ENCODE assay signal across 25 cellular contexts in the genomic region with DNA sequence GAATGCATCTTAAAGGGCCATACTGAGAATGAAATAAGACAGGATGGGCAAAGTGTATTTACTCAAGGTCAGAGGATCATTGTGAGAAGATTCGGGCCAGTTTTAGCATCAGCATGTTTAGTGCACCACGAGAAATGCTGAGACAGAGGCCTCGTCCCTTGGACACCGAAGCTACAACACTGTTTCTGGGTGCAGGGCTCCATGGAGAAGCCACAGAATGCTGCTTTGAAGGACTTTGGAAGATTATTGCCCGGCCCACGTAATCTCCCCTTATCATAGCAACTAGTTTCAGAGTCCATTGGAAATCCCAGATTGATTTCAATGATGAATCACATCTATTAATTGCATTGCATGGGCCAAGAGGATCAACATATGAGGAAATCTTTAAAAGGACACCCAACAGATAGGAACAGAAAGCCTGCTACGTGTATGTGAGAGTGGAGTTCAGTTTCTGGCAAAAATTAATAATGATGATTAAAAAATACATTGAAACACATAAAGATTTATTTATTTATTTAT.
"Had no signal": no experiment of that assay in that cellular context is flagged by ENCODE, and none has a peak within 500 bp of the region (broad histone marks: within the 10 kb centered on the region; RNA-seq: fewer than 3 reads in every experiment).

No MANE protein-coding gene starts in this region.

- H3K27me3 ChIP-seq: stomach, suprapubic skin, testis, thyroid gland, tibial nerve, transverse colon, upper lobe of left lung, upper lobe of right lung, uterus, vagina had no signal

- H3K4me3 ChIP-seq: stomach, suprapubic skin, testis, thoracic aorta, thyroid gland, tibial artery, tibial nerve, transverse colon, upper lobe of left lung, upper lobe of right lung, uterus, vagina had no signal

- H3K4me1 ChIP-seq: stomach, suprapubic skin, testis, thyroid gland, tibial artery, tibial nerve, transverse colon, uterus, vagina had no signal

- H3K36me3 ChIP-seq: stomach, suprapubic skin, thoracic aorta, thyroid gland, tibial artery, tibial nerve, transverse colon, upper lobe of left lung, upper lobe of right lung, uterus, vagina had no signal

- H3K27ac ChIP-seq: stomach, suprapubic skin, testis, thoracic aorta, thyroid gland, tibial artery, tibial nerve, transverse colon, upper lobe of left lung, upper lobe of right lung, uterus, vagina had no signal

- FAIRE-seq: urothelium cell line had no signal

- H3K9me3 ChIP-seq: stomach, suprapubic skin, testis, thoracic aorta, thyroid gland, tibial artery, tibial nerve, transverse colon, upper lobe of left lung, upper lobe of right lung, uterus, vagina had no signal

- DNase-seq: stimulated activated CD4-positive, alpha-beta T cell treated with anti-CD3 and anti-CD28 coated beads, Interleukin-2, amount 100 ng/mL, for 48 hours; stimulated activated CD4-positive, alpha-beta T cell treated with anti-CD3 and anti-CD28 coated beads, Interleukin-4, amount 100 ng/mL, for 1 hour; stimulated activated CD4-positive, alpha-beta T cell treated with anti-CD3 and anti-CD28 coated beads, Interleukin-4, amount 100 ng/mL, for 24 hours; stimulated activated CD4-positive, alpha-beta T cell treated with anti-CD3 and anti-CD28 coated beads, Interleukin-4, amount 100 ng/mL, for 4 hours; stimulated activated CD8-positive, alpha-beta memory T cell treated with anti-CD3 and anti-CD28 coated beads, Interleukin-4, amount 100 ng/mL, for 48 hours; stimulated activated naive B cell treated with anti-CD40 and anti-IgM and Interleukin-4, amounts not matched to agents 10 μg/mL and 1 μg/mL and 100 μg/mL, for 72 hours; stimulated activated naive CD4-positive, alpha-beta T cell; stimulated activated naive CD4-positive, alpha-beta T cell treated with Interleukin-2 at 50 U/mL for 16 hours; stimulated activated naive CD8-positive, alpha-beta T cell treated with anti-CD3 and anti-CD28 coated beads, Interleukin-15, amount 100 ng/mL, for 72 hours; stimulated activated naive CD8-positive, alpha-beta T cell treated with anti-CD3 and anti-CD28 coated beads, Interleukin-15, Interleukin-2, amounts not matched to agents 100 U/mL and 50 U/mL, for 24 hours; stomach; substantia nigra; testis; thyroid gland; tibial artery; transverse colon; trophoblast cell; upper lobe of right lung; uterus had no signal
